ENCODE assay signal across 8 cellular contexts in genomic region chr17:45248132-45248936, GRCh38. TPM values are rescaled to one million over a fixed set of nuclear protein-coding genes. Genes with fewer than 3 reads are reported as not detected.
A peak's percentile ranks its signal among the peaks of the same experiment; 100 is the strongest.
DNase-seq lines count a peak whose midpoint lies in the region; ATAC-seq and TF ChIP-seq lines count a peak whose summit lies in the region.

No MANE protein-coding gene starts in this region.

- H3F3A ChIP-seq in smooth muscle cell (ENCODE audit: low read depth), result no peaks in the 10 kb centered on the region

- H3K4me3 ChIP-seq in OCI-LY7 (ENCODE audit: low read depth, low read length, poor library complexity, severe bottlenecking) (peak overlapping the region; percentile 91), smooth muscle cell (peak overlapping the region; percentile 71)

- POLR2A ChIA-PET in OCI-LY7 (lab: Charles Lee), result interaction anchor here (0.7 to 1.6 kb wide), 5 partner anchors 11 to 69 kb away, joined by 3 to 5 read pairs (median 4); partner anchors contain the start of genes FMNL1 and MAP3K14

- no peaks in the 10 kb centered on the region for H3K27me3 ChIP-seq in smooth muscle cell (ENCODE audit: low read depth)

- H3K36me3 ChIP-seq in OCI-LY7 (ENCODE audit: insufficient read depth, low read length) (peaks cover 56% of the 10 kb centered on the region), smooth muscle cell (ENCODE audit: low read depth) (no peaks in the 10 kb centered on the region)

- peak overlapping the region; percentile 80 for H3K27ac ChIP-seq in OCI-LY7 (ENCODE audit: low read depth, low read length, poor library complexity, severe bottlenecking)
- H3K27ac ChIP-seq in smooth muscle cell (ENCODE audit: low read depth), result no peak overlapping the region

- WGBS in smooth muscle cell (ENCODE audit: low lambda C conversion rate), result 14% methylated on average over 35 of the region's 39 CpGs

- peaks cover 5% of the 10 kb centered on the region; the same call in 1 of the 2 replicates for H3K79me2 ChIP-seq in OCI-LY7 (ENCODE audit: insufficient read depth, low read depth, low read length)
- H3K79me2 ChIP-seq in smooth muscle cell (ENCODE audit: low read depth), result no peaks in the 10 kb centered on the region

- H2AFZ ChIP-seq in OCI-LY7 (ENCODE audit: low read length) (peak overlapping the region; percentile 65; the same call in 1 of the 2 replicates), smooth muscle cell (ENCODE audit: low read depth) (peak overlapping the region; percentile 90)

- peak overlapping the region; percentile 55 for H3K9ac ChIP-seq in smooth muscle cell (ENCODE audit: low read depth)

- CTCF ChIA-PET in OCI-LY7 (lab: Charles Lee; ENCODE audit: unreplicated experiment), result interaction anchor here (0.7 to 1.0 kb wide), 2 partner anchors 22 to 30 kb away, joined by 3 read pairs; no protein-coding TSS in a partner anchor

- TSS peak; percentile 42 for BruUV-seq in OCI-LY7 (replicated peaks; lab: Mats Ljungman, UMichigan)

- H3K9me2 ChIP-seq in OCI-LY7 (ENCODE audit: insufficient read depth, low read length), result no peaks in the 10 kb centered on the region

- H3K4me1 ChIP-seq in OCI-LY7 (ENCODE audit: insufficient read depth, low read length, poor library complexity, severe bottlenecking) (peaks cover 21% of the 10 kb centered on the region), smooth muscle cell (ENCODE audit: low read depth) (peaks cover 5% of the 10 kb centered on the region)

- DNase-seq in NCI-H2081 (lab: John Stamatoyannopoulos, UW) (peak; percentile 43 to 70), NCI-H2081 treated with DMSO at 0.1 percent for 48 hours (lab: John Stamatoyannopoulos, UW) (no peak), OCI-LY7 (ENCODE audit: low spot score) (peak; percentile 90), left ventricle myocardium superior (peak; percentile 58), smooth muscle cell (lab: John Stamatoyannopoulos, UW; ENCODE audit: unreplicated experiment) (no peak), NCI-H446 (lab: John Stamatoyannopoulos, UW) (no peak)
- DNase-seq in activated naive CD4-positive, alpha-beta T cell (lab: John Stamatoyannopoulos, UW), result peak; percentile 46 to 79 (median 58)

- H3K9me3 ChIP-seq in OCI-LY7 (ENCODE audit: low read length) (no peaks in the 10 kb centered on the region), smooth muscle cell (replicated peaks; ENCODE audit: low read depth) (no peaks in the 10 kb centered on the region)

- TF ChIP-seq CTCF in OCI-LY7 (conservative IDR thresholded peaks at IDR 0.05; ENCODE audit: low read length) (no peak), smooth muscle cell (IDR thresholded peaks at IDR 0.05; ENCODE audit: borderline replicate concordance, insufficient read depth, poor library complexity, severe bottlenecking) (no peak)

- intact Hi-C loops in OCI-LY7 (cut with micrococcal nuclease; ENCODE audit: unreplicated experiment), result no loop called here
- intact Hi-C loops in left ventricle myocardium superior (cut with micrococcal nuclease), result no loop called here

- H4K20me1 ChIP-seq in OCI-LY7 (ENCODE audit: insufficient read depth, low read length) (no peaks in the 10 kb centered on the region), smooth muscle cell (ENCODE audit: low read depth) (no peaks in the 10 kb centered on the region)

- peak overlapping the region; percentile 87 for H3K4me2 ChIP-seq in OCI-LY7 (ENCODE audit: low read length)
- peak overlapping the region; percentile 99 for H3K4me2 ChIP-seq in smooth muscle cell

- ATAC-seq in HG03095 (IDR thresholded peaks at IDR 0.05; ENCODE audit: unreplicated experiment), result peak; percentile 40
- ATAC-seq in left ventricle myocardium superior, result peak; percentile 13

RNA-seq across cellular contexts. Expression of gene SPATA32, which starts 13.6 kb away (rescaled TPM):
- total RNA-seq in OCI-LY7 (2014; rRNA removed; shearing (Covaris generic)), result 0.41 TPM in 1 of 2 replicates, not detected in the other
- total RNA-seq in OCI-LY7 (2022) (0.18 TPM in 1 of 2 replicates, not detected in the other), left ventricle myocardium superior (not detected), smooth muscle cell (not detected in 2 replicates)
- polyA plus RNA-seq in smooth muscle cell, result 0.27 TPM in 1 of 2 replicates, not detected in the other

RNA-seq across cellular contexts. Expression of gene FMNL1, which starts 26.6 kb away (rescaled TPM):
- 44.8 and 55.1 TPM in 2 replicates for total RNA-seq in OCI-LY7 (2014; rRNA removed; shearing (Covaris generic))
- 133 and 159 TPM in 2 replicates for total RNA-seq in OCI-LY7 (2022)
- total RNA-seq in left ventricle myocardium superior, result 14.0 TPM
- 0.90 TPM in 1 of 2 replicates, not detected in the other for total RNA-seq in smooth muscle cell
- 0.37 and 1.3 TPM in 2 replicates for polyA plus RNA-seq in smooth muscle cell

Comparison
In these comparisons a context has a peak if more than half of its experiments do, and no peak if none do; other contexts are left out.
1. DNase-seq: peak in NCI-H2081 (2 of 2), OCI-LY7 (single experiment), activated naive CD4-positive, alpha-beta T cell (4 of 4) and left ventricle myocardium superior (single experiment); none in NCI-H2081 treated with DMSO at 0.1 percent for 48 hours (single experiment), smooth muscle cell (single experiment) and NCI-H446 (0 of 2).